ENCODE assay signal across 8 cellular contexts in genomic region chr2:69386376-69386775, GRCh38. TPM values are rescaled to one million over a fixed set of nuclear protein-coding genes. Genes with fewer than 3 reads are reported as not detected.
A peak's percentile ranks its signal among the peaks of the same experiment; 100 is the strongest.
DNase-seq lines count a peak whose midpoint lies in the region; TF ChIP-seq lines count a peak whose summit lies in the region.

No MANE protein-coding gene starts in this region.

- no peaks in the 10 kb centered on the region for H3K27me3 ChIP-seq in MG63

- H3K27me3 Mint-ChIP-seq in activated naive CD4-positive, alpha-beta T cell treated with anti-CD3 and anti-CD28 coated beads, Interleukin-2, amount 50 U/mL, for 24 hours: no peaks in the 10 kb centered on the region
- no peaks in the 10 kb centered on the region for H3K27me3 Mint-ChIP-seq in neural crest cell (ENCODE audit: low read depth)

- no peak overlapping the region for H3K27ac Mint-ChIP-seq in activated naive CD4-positive, alpha-beta T cell treated with anti-CD3 and anti-CD28 coated beads, Interleukin-2, amount 50 U/mL, for 24 hours
- H3K27ac Mint-ChIP-seq in neural crest cell (ENCODE audit: unreplicated experiment): no peak overlapping the region

- peak overlapping the region; percentile 86 for H3K4me3 ChIP-seq in MG63

- no peaks in the 10 kb centered on the region for H3K9me3 Mint-ChIP-seq in activated naive CD4-positive, alpha-beta T cell treated with anti-CD3 and anti-CD28 coated beads, Interleukin-2, amount 50 U/mL, for 24 hours
- H3K9me3 Mint-ChIP-seq in neural crest cell: no peaks in the 10 kb centered on the region

- H3K4me3 Mint-ChIP-seq in activated naive CD4-positive, alpha-beta T cell treated with anti-CD3 and anti-CD28 coated beads, Interleukin-2, amount 50 U/mL, for 24 hours: peak overlapping the region; percentile 88
- H3K4me3 Mint-ChIP-seq in neural crest cell: peak overlapping the region; percentile 93

- H3K36me3 Mint-ChIP-seq in activated naive CD4-positive, alpha-beta T cell treated with anti-CD3 and anti-CD28 coated beads, Interleukin-2, amount 50 U/mL, for 24 hours: peaks cover 2% of the 10 kb centered on the region
- H3K36me3 Mint-ChIP-seq in neural crest cell (ENCODE audit: low read depth): no peaks in the 10 kb centered on the region

- H3K36me3 ChIP-seq in MG63: peaks cover 18% of the 10 kb centered on the region

- DNase-seq in activated naive CD4-positive, alpha-beta T cell treated with anti-CD3 and anti-CD28 coated beads, Interleukin-2, amount 50 U/mL, for 16 hours: no peak
- DNase-seq in MG63 (no peak), dermis blood vessel endothelial cell (peak; percentile 17), neural crest cell (ENCODE audit: low read depth, low spot score) (no peak), NOMO-1 treated with dmso at 0.1 percent for 144 hours (lab: John Stamatoyannopoulos, UW; ENCODE audit: unreplicated experiment) (no peak), ecto neural progenitor cell (ENCODE audit: low spot score) (no peak)
- DNase-seq in stimulated activated CD8-positive, alpha-beta memory T cell treated with anti-CD3 and anti-CD28 coated beads, Interleukin-4, amount 100 ng/mL, for 48 hours: no peak

- no peaks in the 10 kb centered on the region for H3K9me3 ChIP-seq in MG63

- H3K4me1 Mint-ChIP-seq in activated naive CD4-positive, alpha-beta T cell treated with anti-CD3 and anti-CD28 coated beads, Interleukin-2, amount 50 U/mL, for 24 hours: peaks cover 50% of the 10 kb centered on the region
- peaks cover 42% of the 10 kb centered on the region for H3K4me1 Mint-ChIP-seq in neural crest cell

- TF ChIP-seq CTCF in neural crest cell (conservative IDR thresholded peaks at IDR 0.05): no peak

RNA-seq across cellular contexts. Expression of gene GFPT1, which starts 0.7 kb away (rescaled TPM):
- 14.7 and 16.7 TPM in 2 replicates for total RNA-seq in MG63 (2014; rRNA removed; shearing (Covaris generic); ENCODE audit: low replicate concordance)
- total RNA-seq in dermis blood vessel endothelial cell (30.3 and 32.5 TPM in 2 replicates), neural crest cell (30.0 and 35.2 TPM in 2 replicates)

RNA-seq across cellular contexts. Expression of gene NFU1, which starts 50.9 kb away (rescaled TPM):
- 49.4 and 56.5 TPM in 2 replicates for total RNA-seq in MG63 (2014; rRNA removed; shearing (Covaris generic); ENCODE audit: low replicate concordance)
- total RNA-seq in dermis blood vessel endothelial cell (42.6 and 44.9 TPM in 2 replicates), neural crest cell (41.8 and 42.7 TPM in 2 replicates)
